Comparison of ENCODE assay signal across 23 cellular contexts in genomic region chr13:91193358-91193757, GRCh38.
A peak's percentile ranks its signal among the peaks of the same experiment; 100 is the strongest.
DNase-seq lines count a peak whose midpoint lies in the region; ATAC-seq, FAIRE-seq and TF ChIP-seq lines count a peak whose summit lies in the region.
"Had no signal": no experiment of that assay in that cellular context is flagged by ENCODE, and none has a peak within 500 bp of the region (broad histone marks: within the 10 kb centered on the region; RNA-seq: fewer than 3 reads in every experiment).

No MANE protein-coding gene starts in this region.

- no peak overlapping the region for H2AFZ ChIP-seq in K562 (ENCODE audit: low read depth, low read length)
- H2AFZ ChIP-seq in trophoblast cell (ENCODE audit: insufficient read depth, low read length, poor library complexity), result no peak overlapping the region

- TF ChIP-seq CTCF in Caco-2 (IDR thresholded peaks at IDR 0.05; ENCODE audit: insufficient read depth in 1 of 2, low read depth in 1 of 2, low read length in 1 of 2, severe bottlenecking in 1 of 2, unreplicated experiment in 1 of 2) (peak; percentile 28 to 32), K562 (IDR thresholded peaks at IDR 0.05 in 2 of 3, conservative IDR thresholded peaks at IDR 0.05 in 1 of 3; ENCODE audit: insufficient read depth in 2 of 3, low read depth in 1 of 3, low read length in 3 of 3) (no peak)

- no peak overlapping the region for H2AK5ac ChIP-seq in trophoblast cell (ENCODE audit: low read length)

- H3K9me3 ChIP-seq in Caco-2, result no peaks in the 10 kb centered on the region
- no peaks in the 10 kb centered on the region; the same call in 1 of the 2 replicates for H3K9me3 ChIP-seq in K562 (replicated peaks; ENCODE audit: control insufficient read depth, insufficient read depth, low read depth, low read length)
- no peaks in the 10 kb centered on the region for H3K9me3 ChIP-seq in trophoblast cell (ENCODE audit: insufficient read depth, low read depth, low read length)
- H3K9me3 ChIP-seq: A549; BLaER1 treated with 17β-estradiol and CSF1 and Interleukin-3, amounts not matched to agents 10 nM and 100 nM had no signal

- TF ChIP-seq EP300 in K562 (IDR thresholded peaks at IDR 0.05; ENCODE audit: low read length), result no peak

- H3K14ac ChIP-seq in trophoblast cell (ENCODE audit: low read length), result peak overlapping the region; percentile 36

- no TSS peak for BruUV-seq in Caco-2 (replicated peaks; lab: Mats Ljungman, UMichigan)
- no TSS peak for BruUV-seq in K562 (replicated peaks; lab: Mats Ljungman, UMichigan)

- H3K9me1 ChIP-seq in K562 (ENCODE audit: control insufficient read depth, insufficient read depth, low read length), result no peaks in the 10 kb centered on the region

- POLR2A ChIA-PET in Caco-2 (lab: Charles Lee) (no interaction called here), K562 (lab: Yijun Ruan, JAX) (interaction anchor here (0.7 to 1.3 kb wide), 5 partner anchors 8 to 29 kb away, joined by 3 to 4 read pairs (median 3); no protein-coding TSS in a partner anchor)

- no peak overlapping the region for H3K4me3 ChIP-seq in Caco-2 (ENCODE audit: low read depth, low read length)
- H3K4me3 ChIP-seq in K562, result no peak overlapping the region
- no peak overlapping the region for H3K4me3 ChIP-seq in trophoblast cell (ENCODE audit: low read depth, low read length)
- H3K4me3 ChIP-seq: A549; BLaER1 treated with 17β-estradiol and CSF1 and Interleukin-3, amounts not matched to agents 10 nM and 100 nM had no signal

- TF ChIP-seq RAD21 in K562 (CRISPR knock-in tag; conservative IDR thresholded peaks at IDR 0.05 in 1 of 2, IDR thresholded peaks at IDR 0.05 in 1 of 2), result no peak

- H3K4me1 ChIP-seq in Caco-2 (peaks cover 11% of the 10 kb centered on the region), K562 (replicated peaks in 1 of 2; ENCODE audit: control insufficient read depth in 2 of 2, insufficient read depth in 2 of 2, low read length in 2 of 2) (no peaks in the 10 kb centered on the region), trophoblast cell (ENCODE audit: control insufficient read depth in 1 of 2, insufficient read depth in 2 of 2, low read length in 2 of 2) (peaks cover 5 to 13% of the 10 kb centered on the region in 2 experiments)
- H3K4me1 ChIP-seq: A549; BLaER1 treated with 17β-estradiol and CSF1 and Interleukin-3, amounts not matched to agents 10 nM and 100 nM had no signal

- peak overlapping the region; percentile 77 for H2BK120ac ChIP-seq in trophoblast cell (ENCODE audit: insufficient read depth, low read length, poor library complexity)

- peak overlapping the region; percentile 77 for H2BK12ac ChIP-seq in trophoblast cell (ENCODE audit: low read length)

- no peak overlapping the region for H3K18ac ChIP-seq in trophoblast cell (ENCODE audit: low read length)

- no peaks in the 10 kb centered on the region for H3K79me2 ChIP-seq in K562 (ENCODE audit: control insufficient read depth, insufficient read depth, low read length)
- peaks cover 3% of the 10 kb centered on the region for H3K79me2 ChIP-seq in trophoblast cell (ENCODE audit: control insufficient read depth, insufficient read depth, low read length, poor library complexity)

- H3K27ac ChIP-seq in K562 (ENCODE audit: extremely low read depth, low read depth, low read length) (no peak overlapping the region), trophoblast cell (ENCODE audit: low read depth, low read length) (peak overlapping the region; percentile 75)
- H3K27ac ChIP-seq: 22Rv1; A549; BLaER1 treated with 17β-estradiol and CSF1 and Interleukin-3, amounts not matched to agents 10 nM and 100 nM; C4-2B had no signal

- intact Hi-C loops in Caco-2 (cut with micrococcal nuclease; ENCODE audit: unreplicated experiment) (loop anchor here (1.0 kb wide), 2 partner anchors 10 to 54 kb away; no protein-coding TSS in a partner anchor), K562 (cut with micrococcal nuclease) (no loop called here)

- peak overlapping the region; percentile 74 for H2BK5ac ChIP-seq in trophoblast cell (ENCODE audit: low read depth, low read length, poor library complexity)

- FAIRE-seq in K562 (lab: Jason Lieb, UNC), result no peak
- FAIRE-seq: A549, G401.6, GM12891, GM19239 had no signal

- H3K4me3 Mint-ChIP-seq in Caco-2 (ENCODE audit: unreplicated experiment), result no peak overlapping the region
- H3K4me3 Mint-ChIP-seq: B cell; CD4-positive, alpha-beta T cell; CD8-positive, alpha-beta T cell had no signal

- peak overlapping the region; percentile 71 for H4K8ac ChIP-seq in trophoblast cell (ENCODE audit: low read depth, low read length)

- no peaks in the 10 kb centered on the region for H3K36me3 Mint-ChIP-seq in Caco-2 (ENCODE audit: insufficient read depth, unreplicated experiment)
- H3K36me3 Mint-ChIP-seq: CD8-positive, alpha-beta T cell had no signal

- CTCF ChIA-PET in Caco-2 (lab: Charles Lee) (interaction anchor here (1.0 to 1.8 kb wide), 4 partner anchors 10 to 55 kb away, joined by 3 to 17 read pairs (median 6); no protein-coding TSS in a partner anchor), K562 (lab: Yijun Ruan, JAX; ENCODE audit: low intra/inter-chr PET ratio) (no interaction called here)

- H3K27me3 Mint-ChIP-seq in Caco-2 (ENCODE audit: insufficient read depth, unreplicated experiment), result no peaks in the 10 kb centered on the region
- H3K27me3 Mint-ChIP-seq: B cell; CD4-positive, alpha-beta T cell had no signal

- H4K20me1 ChIP-seq in K562 (replicated peaks; ENCODE audit: control insufficient read depth, insufficient read depth, low read length), result no peaks in the 10 kb centered on the region
- H4K20me1 ChIP-seq: BLaER1 treated with 17β-estradiol and CSF1 and Interleukin-3, amounts not matched to agents 10 nM and 100 nM had no signal

- H3K9ac ChIP-seq in K562 (ENCODE audit: insufficient read depth in 1 of 2, low read depth in 2 of 2, low read length in 2 of 2), result no peak overlapping the region
- H3K9ac ChIP-seq in trophoblast cell (ENCODE audit: low read length), result no peak overlapping the region
- H3K9ac ChIP-seq: BLaER1 treated with 17β-estradiol and CSF1 and Interleukin-3, amounts not matched to agents 10 nM and 100 nM had no signal

- peaks cover 12% of the 10 kb centered on the region for H3K79me1 ChIP-seq in trophoblast cell (ENCODE audit: low read length)

- no peaks in the 10 kb centered on the region for H3K36me3 ChIP-seq in Caco-2 (ENCODE audit: control insufficient read depth, insufficient read depth, low read length)
- H3K36me3 ChIP-seq in K562 (ENCODE audit: control insufficient read depth, insufficient read depth, low read length), result no peaks in the 10 kb centered on the region
- H3K36me3 ChIP-seq in trophoblast cell (ENCODE audit: control insufficient read depth in 1 of 2, insufficient read depth in 2 of 2, low read length in 2 of 2), result no peaks in the 10 kb centered on the region
- H3K36me3 ChIP-seq: BLaER1 treated with 17β-estradiol and CSF1 and Interleukin-3, amounts not matched to agents 10 nM and 100 nM had no signal

- in situ Hi-C loops in K562 (cut with MboI), result no loop called here

- WGBS in K562 (ENCODE audit: insufficient coverage, low coverage, missing lambda C conversion rate), result 0% methylated on average over 2 of the region's 2 CpGs
- no CpG with 5 or more reads among the region's 2 CpGs for WGBS in trophoblast cell (ENCODE audit: extremely low coverage, insufficient coverage, insufficient read length)

- peak; percentile 43 to 51 for DNase-seq in Caco-2
- DNase-seq in K562 (ENCODE audit: extremely low read depth in 1 of 4, low spot score in 3 of 4), result no peak
- peak in 1 of 2 donors; percentile 9 for DNase-seq in trophoblast cell
- no peak for DNase-seq in NCI-H1105 treated with DMSO at 0.1 percent for 48 hours (lab: John Stamatoyannopoulos, UW)
- no peak for DNase-seq in stimulated activated naive CD4-positive, alpha-beta T cell treated with Interleukin-2 at 50 U/mL for 16 hours (lab: John Stamatoyannopoulos, UW)
- DNase-seq: AML-193; CD4-positive, alpha-beta T cell; CD8-positive, alpha-beta T cell; DMS 273 treated with DMSO at 0.1 percent for 48 hours; DMS153; DMS53; DMS79; DND-41; EL; GF-D8 had no signal

- H3K27me3 ChIP-seq in Caco-2 (replicated peaks; ENCODE audit: control insufficient read depth, insufficient read depth, low read length) (peaks cover 2% of the 10 kb centered on the region; the same call in 1 of the 2 replicates), K562 (ENCODE audit: control insufficient read depth in 2 of 2, insufficient read depth in 2 of 2, low read length in 2 of 2) (no peaks in the 10 kb centered on the region), trophoblast cell (ENCODE audit: insufficient read depth, low read length) (no peaks in the 10 kb centered on the region)
- H3K27me3 ChIP-seq: BLaER1 treated with 17β-estradiol and CSF1 and Interleukin-3, amounts not matched to agents 10 nM and 100 nM had no signal

- peak overlapping the region; percentile 86 for H4K91ac ChIP-seq in trophoblast cell (ENCODE audit: low read depth, low read length)

- H3K4me2 ChIP-seq in K562 (ENCODE audit: insufficient read depth, low read length) (no peak overlapping the region), trophoblast cell (ENCODE audit: low read length) (no peak overlapping the region)
- H3K4me2 ChIP-seq: A549; BLaER1 treated with 17β-estradiol and CSF1 and Interleukin-3, amounts not matched to agents 10 nM and 100 nM had no signal

- no peak for TF ChIP-seq POLR2A in K562 (conservative IDR thresholded peaks at IDR 0.05)

- peak overlapping the region; percentile 60 for H3K4ac ChIP-seq in trophoblast cell (ENCODE audit: low read depth, low read length)

- H4K12ac ChIP-seq in trophoblast cell (ENCODE audit: low read depth, low read length), result no peak overlapping the region

- no peaks in the 10 kb centered on the region for H3K9me3 Mint-ChIP-seq in Caco-2 (ENCODE audit: unreplicated experiment)
- H3K9me3 Mint-ChIP-seq: CD8-positive, alpha-beta T cell had no signal

- no peak for ATAC-seq in K562
- ATAC-seq: A549; CD8-positive, alpha-beta T cell had no signal

- no peak overlapping the region for H3K23ac ChIP-seq in trophoblast cell (ENCODE audit: low read length)

- H3K27ac Mint-ChIP-seq in Caco-2 (ENCODE audit: unreplicated experiment), result no peak overlapping the region
- H3K27ac Mint-ChIP-seq: B cell; CD4-positive, alpha-beta T cell; CD8-positive, alpha-beta T cell had no signal

- peaks cover 11% of the 10 kb centered on the region for H3K4me1 Mint-ChIP-seq in Caco-2 (ENCODE audit: low read depth, unreplicated experiment)
- H3K4me1 Mint-ChIP-seq: B cell had no signal

TF ChIP-seq in K562, 482 proteins besides CTCF, POLR2A, EP300 and RAD21 (continues in another document):
- TF ChIP-seq STAG1 (CRISPR knock-in tag; IDR thresholded peaks at IDR 0.05; ENCODE audit: borderline replicate concordance), result peak; percentile 21; the same call in 1 of the 2 replicates

Comparison
In these comparisons a context has a peak if more than half of its experiments do, and no peak if none do; other contexts are left out.
1. DNase-seq: peak in Caco-2 (2 of 2); none in K562 (0 of 4), NCI-H1105 treated with DMSO at 0.1 percent for 48 hours (single experiment) and stimulated activated naive CD4-positive, alpha-beta T cell treated with Interleukin-2 at 50 U/mL for 16 hours (single experiment).
2. CTCF ChIP-seq: peak in Caco-2 (2 of 2); none in K562 (0 of 3).